26 cellular contexts compared by ENCODE assay signal in genomic region chr12:120422892-120423456, GRCh38. TPM values are rescaled to one million over a fixed set of nuclear protein-coding genes. Genes with fewer than 3 reads are reported as not detected.
"Had no signal": no experiment of that assay in that cellular context is flagged by ENCODE, and none has a peak within 500 bp of the region (broad histone marks: within the 10 kb centered on the region; RNA-seq: fewer than 3 reads in every experiment).

No MANE protein-coding gene starts in this region.

- H3K9ac ChIP-seq: KMS-11, SK-N-SH had no signal

- DNase-seq: IMR-90; Kasumi-1; MM.1S; NCI-H1092 treated with DMSO at 0.1 percent for 48 hours; NCI-H1436; NCI-H187; NCI-H2029; NCI-H2081 treated with DMSO at 0.1 percent for 48 hours; NCI-H2171; NCI-H226; NCI-H446; NCI-H510A; NCI-H524 treated with DMSO at 0.1 percent for 48 hours; NCI-H69; NCI-H774; NK-92 treated with Interleukin-12 subunit alpha and Interleukin-12 subunit beta, amount 100 ng/mL, for 24 hours; PC-3; SHP77; SK-N-SH; SW 1271 had no signal

- H3K4me2 ChIP-seq: KMS-11, SK-N-SH had no signal

- H3K27ac ChIP-seq: KMS-11, RWPE1 had no signal

- H3K9me3 ChIP-seq: SK-N-SH had no signal

- ATAC-seq: Panc1, PC-3 had no signal

RNA-seq across cellular contexts. Expression of gene MSI1, which starts 54.0 kb away (rescaled TPM):
- total RNA-seq: HT-29, IMR-90, M059J, OCI-LY7, PC-3 had no signal
- polyA plus RNA-seq: IMR-90 had no signal
